ENCODE assay signal across 11 cellular contexts in the genomic region with DNA sequence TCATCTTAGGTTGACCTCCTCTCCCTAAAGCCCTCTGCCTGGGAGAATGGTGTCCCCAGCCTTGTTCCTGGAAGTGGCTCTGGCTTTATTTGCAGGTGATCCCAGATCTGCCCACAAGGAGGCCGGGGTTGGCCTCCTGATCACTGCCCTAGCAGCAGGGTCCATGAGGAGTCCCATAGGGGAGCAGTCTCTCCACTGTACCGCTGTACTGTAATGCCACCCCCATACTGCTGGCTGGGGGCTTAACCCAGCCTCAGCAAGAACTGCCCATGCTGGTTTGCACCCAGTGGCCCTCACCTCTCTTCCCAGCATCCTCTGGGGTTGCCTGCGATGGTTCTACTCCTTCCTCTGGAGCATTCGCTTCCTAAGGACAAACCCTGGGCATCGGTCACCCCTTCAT. TPM values are rescaled to one million over a fixed set of nuclear protein-coding genes. Genes with fewer than 3 reads are reported as not detected.
DNase-seq lines count a peak whose midpoint lies in the region; ATAC-seq and TF ChIP-seq lines count a peak whose summit lies in the region.
"Had no signal": no experiment of that assay in that cellular context is flagged by ENCODE, and none has a peak within 500 bp of the region (broad histone marks: within the 10 kb centered on the region; RNA-seq: fewer than 3 reads in every experiment).

No MANE protein-coding gene starts in this region.

- peaks cover 20% of the 10 kb centered on the region for H3K4me1 ChIP-seq in MM.1S (ENCODE audit: low read length)
- H3K4me1 ChIP-seq in Peyer's patch, result peaks cover 0 to 15% (median 7%) of the 10 kb centered on the region in 4 donors

- TF ChIP-seq POLR2A in Peyer's patch (IDR thresholded peaks at IDR 0.05), result no peak

- 0 out of 2 replicates have a peak, but pooled peaks cover 5% of the 10 kb centered on the region for H3F3A ChIP-seq in MM.1S (ENCODE audit: insufficient read depth, low read length)

- H3K27me3 ChIP-seq in MM.1S (replicated peaks; ENCODE audit: insufficient read depth, low read length) (no peaks in the 10 kb centered on the region), Peyer's patch (no peaks in the 10 kb centered on the region)

- H3K27ac ChIP-seq in MM.1S (ENCODE audit: low read length) (no peak overlapping the region), Peyer's patch (no peak overlapping the region)
- H3K27ac ChIP-seq: 22Rv1 had no signal

- H3K4me1 Mint-ChIP-seq in dendritic cell treated with granulocyte-macrophage colony-stimulating factor and Interleukin-4, amounts not matched to agents 40 ng/mL and 50 ng/mL, for 4 days (ENCODE audit: low read depth), result peaks cover 53% of the 10 kb centered on the region

- H3K9me3 ChIP-seq in MM.1S (replicated peaks; ENCODE audit: insufficient read depth, low read length), result no peaks in the 10 kb centered on the region
- H3K9me3 ChIP-seq in Peyer's patch, result no peaks in the 10 kb centered on the region

- H3K27me3 Mint-ChIP-seq in dendritic cell treated with granulocyte-macrophage colony-stimulating factor and Interleukin-4, amounts not matched to agents 40 ng/mL and 50 ng/mL, for 4 days, result no peaks in the 10 kb centered on the region

- ATAC-seq in omental fat pad (ENCODE audit: low FRiP score), result no peak

- H3K9me2 ChIP-seq in MM.1S (replicated peaks; ENCODE audit: insufficient read depth, low read length), result no peaks in the 10 kb centered on the region

- no peak overlapping the region for H3K9ac ChIP-seq in MM.1S (ENCODE audit: low read length)

- H3K4me3 ChIP-seq in MM.1S (ENCODE audit: low read length) (no peak overlapping the region), Peyer's patch (no peak overlapping the region)

- no peak overlapping the region for H3K4me2 ChIP-seq in MM.1S (ENCODE audit: low read depth, low read length)

- H3K79me2 ChIP-seq in MM.1S (ENCODE audit: low read length), result no peaks in the 10 kb centered on the region

- peaks cover 56% of the 10 kb centered on the region for H3K36me3 Mint-ChIP-seq in dendritic cell treated with granulocyte-macrophage colony-stimulating factor and Interleukin-4, amounts not matched to agents 40 ng/mL and 50 ng/mL, for 4 days (ENCODE audit: low read depth)

- DNase-seq in DMS 273 (lab: John Stamatoyannopoulos, UW; ENCODE audit: unreplicated experiment) (peak; percentile 53), DMS 273 treated with DMSO at 0.1 percent for 48 hours (lab: John Stamatoyannopoulos, UW) (no peak), MM.1S (no peak), omental fat pad (ENCODE audit: low spot score) (peak; percentile 10), Peyer's patch (no peak), NCI-H1417 treated with DMSO at 0.1 percent for 48 hours (lab: John Stamatoyannopoulos, UW) (no peak), ecto neural progenitor cell (ENCODE audit: low spot score) (no peak)
- DNase-seq: activated CD4-positive, CD25-positive, alpha-beta regulatory T cell; NCI-H2171 treated with DMSO at 0.1 percent for 48 hours had no signal

- H3K27ac Mint-ChIP-seq in dendritic cell treated with granulocyte-macrophage colony-stimulating factor and Interleukin-4, amounts not matched to agents 40 ng/mL and 50 ng/mL, for 4 days, result peak overlapping the region; percentile 39

- no peak overlapping the region for H3K4me3 Mint-ChIP-seq in dendritic cell treated with granulocyte-macrophage colony-stimulating factor and Interleukin-4, amounts not matched to agents 40 ng/mL and 50 ng/mL, for 4 days

- H4K20me1 ChIP-seq in MM.1S (ENCODE audit: insufficient read depth, low read length), result no peaks in the 10 kb centered on the region

- H3K36me3 ChIP-seq in MM.1S (replicated peaks; ENCODE audit: insufficient read depth, low read length) (no peaks in the 10 kb centered on the region), Peyer's patch (peaks cover 0 to 13% (median 0%) of the 10 kb centered on the region in 3 donors)

- no peaks in the 10 kb centered on the region for H3K9me3 Mint-ChIP-seq in dendritic cell treated with granulocyte-macrophage colony-stimulating factor and Interleukin-4, amounts not matched to agents 40 ng/mL and 50 ng/mL, for 4 days

- peak; percentile 12; the same call in 1 of the 2 replicates for TF ChIP-seq CTCF in MM.1S (IDR thresholded peaks at IDR 0.05; ENCODE audit: low read length)
- TF ChIP-seq CTCF in omental fat pad (IDR thresholded peaks at IDR 0.05), result no peak
- TF ChIP-seq CTCF in Peyer's patch (IDR thresholded peaks at IDR 0.05), result peak in 2 of 6 experiments; percentile 11 to 22

- intact Hi-C loops in dendritic cell treated with granulocyte-macrophage colony-stimulating factor and Interleukin-4, amounts not matched to agents 40 ng/mL and 50 ng/mL, for 4 days (cut with micrococcal nuclease), result no loop called here

- H2AFZ ChIP-seq in MM.1S (ENCODE audit: low read length), result no peak overlapping the region

RNA-seq across cellular contexts. Expression of gene PSME3IP1, which starts 39.1 kb away (rescaled TPM):
- total RNA-seq in omental fat pad, result 10 to 100 TPM; 47.1 to 62.6 (median 54.5) TPM
- 100 to 1,000 TPM in 2 of 4 donors, 10 to 100 TPM in 2; 55.7 to 308 (median 109) TPM for total RNA-seq in Peyer's patch

RNA-seq across cellular contexts. Expression of gene RSPRY1, which starts 39.4 kb away (rescaled TPM):
- total RNA-seq in omental fat pad, result 10 to 100 TPM; 22.7 to 40.6 (median 28.9) TPM
- total RNA-seq in Peyer's patch, result 10 to 100 TPM; 49.0 to 84.7 (median 65.1) TPM

RNA-seq across cellular contexts. Expression of gene CPNE2, which starts 54.4 kb away (rescaled TPM):
- total RNA-seq in omental fat pad (10 to 100 TPM; 28.2 to 66.0 (median 45.8) TPM), Peyer's patch (10 to 100 TPM; 26.4 to 73.9 (median 64.8) TPM)

Comparison
In these comparisons a context has a peak if more than half of its experiments do, and no peak if none do; other contexts are left out.
1. DNase-seq: peak in DMS 273 (single experiment) and omental fat pad (single experiment); none in DMS 273 treated with DMSO at 0.1 percent for 48 hours (single experiment), MM.1S (single experiment), Peyer's patch (0 of 3), NCI-H1417 treated with DMSO at 0.1 percent for 48 hours (single experiment) and ecto neural progenitor cell (single experiment).